2 cellular contexts compared by ENCODE assay signal in the genomic region with DNA sequence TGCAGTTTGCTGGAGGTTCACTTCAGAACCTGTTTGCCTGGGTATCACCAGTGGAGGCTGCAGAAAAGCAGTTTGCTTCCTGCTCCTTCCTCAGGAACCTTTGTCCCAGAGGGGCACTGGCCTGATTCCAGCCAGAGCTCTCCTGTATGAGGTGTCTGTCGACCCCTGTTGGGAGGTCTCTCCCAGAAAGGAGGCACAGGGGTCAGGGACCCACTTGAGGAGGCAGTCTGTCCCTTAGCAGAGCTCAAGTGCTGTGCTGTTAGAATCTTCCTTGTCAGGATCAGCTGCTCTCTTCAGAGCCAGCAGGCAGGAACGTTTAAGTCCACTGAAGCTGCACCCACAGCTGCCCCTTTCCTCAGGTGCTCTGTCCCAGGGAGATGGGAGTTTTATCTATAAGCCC.
DNase-seq lines count a peak whose midpoint lies in the region; ATAC-seq, FAIRE-seq and TF ChIP-seq lines count a peak whose summit lies in the region.
"Not testable (repeated sequence)": the region's sequence is repeated elsewhere in the genome, so short reads cannot be mapped to it uniquely, and the experiment has no call there.

No MANE protein-coding gene starts in this region.

- not testable (repeated sequence) for H3K4me3 Mint-ChIP-seq in endodermal cell

- not testable (repeated sequence) for H4K20me1 ChIP-seq in HepG2 (ENCODE audit: insufficient read depth, low read length)

- in situ Hi-C loops in HepG2 (cut with HindIII; ENCODE audit: extremely low pct_ligation_motif_present, low pct_unique_long_range_greater_than_20kb), result not testable (repeated sequence)

- intact Hi-C loops in HepG2 (cut with micrococcal nuclease; ENCODE audit: unreplicated experiment), result not testable (repeated sequence)

- not testable (repeated sequence) for H3K9me3 ChIP-seq in endodermal cell (ENCODE audit: control insufficient read depth, low read length); HepG2 (ENCODE audit: low read length)

- H3K27ac ChIP-seq in endodermal cell (ENCODE audit: low read depth, low read length); HepG2 (ENCODE audit: extremely low read length, insufficient read depth, low read length): not testable (repeated sequence)

- 67 to 75% methylated on average over 1 to 2 of the region's 2 CpGs for WGBS in endodermal cell (ENCODE audit: insufficient coverage in 1 of 2, insufficient read length in 1 of 2), 2 experiments
- 48% methylated on average over 2 of the region's 2 CpGs for WGBS in HepG2 (ENCODE audit: low lambda C conversion rate)

- POLR2A ChIA-PET in HepG2 (lab: Yijun Ruan, JAX), result not testable (repeated sequence)

- not testable (repeated sequence) for TF ChIP-seq EP300 in HepG2 (IDR thresholded peaks at IDR 0.05; ENCODE audit: low read depth in 2 of 2, low read length in 2 of 2); HepG2 (CRISPR knock-in tag; IDR thresholded peaks at IDR 0.05; ENCODE audit: borderline replicate concordance)

- not testable (repeated sequence) for FAIRE-seq in HepG2 (lab: Jason Lieb, UNC)

- peak; percentile 32 for DNase-seq in endodermal cell
- DNase-seq in HepG2 (ENCODE audit: low spot score), result not testable (repeated sequence)

- not testable (repeated sequence) for H3K4me3 ChIP-seq in endodermal cell (ENCODE audit: low read length); HepG2 (replicated peaks in 1 of 3; ENCODE audit: insufficient read depth in 1 of 3, low read depth in 2 of 3, low read length in 3 of 3)

- H3K4me2 ChIP-seq in HepG2 (ENCODE audit: low read depth, low read length), result not testable (repeated sequence)

- H3K9me3 Mint-ChIP-seq in endodermal cell, result peaks cover 10% of the 10 kb centered on the region

- H3K4me1 Mint-ChIP-seq in endodermal cell, result not testable (repeated sequence)

- H3K27ac Mint-ChIP-seq in endodermal cell, result not testable (repeated sequence)

- TF ChIP-seq POLR2A in HepG2 (IDR thresholded peaks at IDR 0.05; ENCODE audit: insufficient read depth in 1 of 2, low read depth in 2 of 2, low read length in 2 of 2), result not testable (repeated sequence)

- CTCF ChIA-PET in HepG2 (lab: Yijun Ruan, JAX; ENCODE audit: low intra/inter-chr PET ratio, low total read pairs), result not testable (repeated sequence)

- H3K27me3 ChIP-seq in endodermal cell (ENCODE audit: control insufficient read depth, insufficient read depth, low read length, poor library complexity, severe bottlenecking); HepG2 (ENCODE audit: control insufficient read depth in 1 of 2, insufficient read depth in 2 of 2, low read length in 2 of 2): not testable (repeated sequence)

- not testable (repeated sequence) for H3K36me3 Mint-ChIP-seq in endodermal cell (ENCODE audit: low read depth)

- H3K79me2 ChIP-seq in HepG2 (ENCODE audit: insufficient read depth, low read length), result not testable (repeated sequence)

- not testable (repeated sequence) for H3K4me1 ChIP-seq in endodermal cell (ENCODE audit: control insufficient read depth, insufficient read depth, low read length); HepG2 (ENCODE audit: insufficient read depth, low read length)

- TF ChIP-seq RAD21 in HepG2 (CRISPR knock-in tag; IDR thresholded peaks at IDR 0.05), result not testable (repeated sequence)

- H3K9ac ChIP-seq in endodermal cell (ENCODE audit: extremely low read depth, low read length, poor library complexity, severe bottlenecking); HepG2 (ENCODE audit: insufficient read depth, low read depth, low read length): not testable (repeated sequence)

- H3K27me3 Mint-ChIP-seq in endodermal cell (ENCODE audit: insufficient read depth), result not testable (repeated sequence)

- H3K36me3 ChIP-seq in endodermal cell (ENCODE audit: control insufficient read depth, insufficient read depth, low read length); HepG2 (replicated peaks in 1 of 2; ENCODE audit: control insufficient read depth in 1 of 2, insufficient read depth in 2 of 2, low read length in 2 of 2): not testable (repeated sequence)

- BruUV-seq in HepG2 (replicated peaks; lab: Mats Ljungman, UMichigan), result not testable (repeated sequence)

- peak; percentile 61 for ATAC-seq in HepG2

- H2AFZ ChIP-seq in HepG2 (ENCODE audit: low read length), result not testable (repeated sequence)

- not testable (repeated sequence) for TF ChIP-seq CTCF in endodermal cell (conservative IDR thresholded peaks at IDR 0.05); HepG2 (CRISPR knock-in tag; IDR thresholded peaks at IDR 0.05)

TF ChIP-seq in HepG2, 621 proteins besides CTCF, POLR2A, EP300 and RAD21:
- TF ChIP-seq ZNF879 (CRISPR knock-in tag; IDR thresholded peaks at IDR 0.05) (peak; percentile 64; the same call in 1 of the 2 replicates), ZMYM2 (CRISPR knock-in tag; IDR thresholded peaks at IDR 0.05) (0 out of 2 replicates have a peak, but pooled peaks have one; percentile 9), ZNF709 (CRISPR knock-in tag; IDR thresholded peaks at IDR 0.05) (0 out of 2 replicates have a peak, but pooled peaks have one; percentile 21)
